ENCODE assay signal across 20 cellular contexts in genomic region chr1:8883510-8883909, GRCh38. TPM values are rescaled to one million over a fixed set of nuclear protein-coding genes. Genes with fewer than 3 reads are reported as not detected.
DNase-seq lines count a peak whose midpoint lies in the region; ATAC-seq, FAIRE-seq and TF ChIP-seq lines count a peak whose summit lies in the region.
"Had no signal": no experiment of that assay in that cellular context is flagged by ENCODE, and none has a peak within 500 bp of the region (broad histone marks: within the 10 kb centered on the region; RNA-seq: fewer than 3 reads in every experiment).

No MANE protein-coding gene starts in this region.

- H3K36me3 Mint-ChIP-seq in astrocyte (ENCODE audit: low read depth, unreplicated experiment), result no peaks in the 10 kb centered on the region
- H3K36me3 Mint-ChIP-seq: CD14-positive monocyte had no signal

- TF ChIP-seq CTCF in A549 (IDR thresholded peaks at IDR 0.05) (no peak), astrocyte (IDR thresholded peaks at IDR 0.05; ENCODE audit: insufficient read depth, low read depth, low read length) (no peak)

- H3K27me3 Mint-ChIP-seq in astrocyte (ENCODE audit: low read depth, unreplicated experiment), result peaks cover 4% of the 10 kb centered on the region

- no peak for TF ChIP-seq POLR2A in A549 (IDR thresholded peaks at IDR 0.05; ENCODE audit: low read length)

- H3K36me3 ChIP-seq in astrocyte (ENCODE audit: insufficient read depth, low read length) (no peaks in the 10 kb centered on the region), mesodermal cell (ENCODE audit: control insufficient read depth, insufficient read depth, low read length) (no peaks in the 10 kb centered on the region)
- H3K36me3 ChIP-seq: SJCRH30 had no signal

- peak in 1 of 2 experiments; percentile 65; a peak in 2 of 5 replicates for TF ChIP-seq EP300 in A549 (IDR thresholded peaks at IDR 0.05)

- H3K4me2 ChIP-seq in A549 (peak overlapping the region; percentile 57), astrocyte (ENCODE audit: low read length) (no peak overlapping the region)

- 0% methylated on average over 3 of the region's 3 CpGs for WGBS in A549 (ENCODE audit: missing lambda C conversion rate)
- 0 to 38% methylated on average over 1 of the region's 3 CpGs for WGBS in mesodermal cell (ENCODE audit: insufficient coverage in 2 of 2), 2 experiments

- FAIRE-seq in A549 (lab: Jason Lieb, UNC), result no peak
- FAIRE-seq in astrocyte (lab: Jason Lieb, UNC), result no peak
- FAIRE-seq: H54, HTR-8/SVneo had no signal

- H3K27ac ChIP-seq in A549, result peak overlapping the region; percentile 99
- H3K27ac ChIP-seq in astrocyte (ENCODE audit: low read depth, low read length), result no peak overlapping the region
- peak overlapping the region; percentile 8 for H3K27ac ChIP-seq in mesodermal cell (ENCODE audit: low read depth, low read length, severe bottlenecking)
- no peak overlapping the region for H3K27ac ChIP-seq in substantia nigra (ENCODE audit: low read depth, low read length, poor library complexity, severe bottlenecking)
- H3K27ac ChIP-seq: SJCRH30 had no signal

- H3K4me1 ChIP-seq in A549 (peaks cover 60% of the 10 kb centered on the region), astrocyte (ENCODE audit: insufficient read depth, low read length) (peaks cover 21% of the 10 kb centered on the region), mesodermal cell (ENCODE audit: control insufficient read depth, insufficient read depth, low read length, poor library complexity, severe bottlenecking) (peaks cover 23% of the 10 kb centered on the region)

- H3K27ac Mint-ChIP-seq in astrocyte (ENCODE audit: unreplicated experiment), result peak overlapping the region; percentile 8

- H3K4me3 ChIP-seq in A549, result no peak overlapping the region
- no peak overlapping the region for H3K4me3 ChIP-seq in astrocyte (ENCODE audit: insufficient read depth, low read depth, low read length)
- no peak overlapping the region for H3K4me3 ChIP-seq in mesodermal cell (ENCODE audit: extremely low read depth, insufficient read depth, low read length, poor library complexity, severe bottlenecking)
- H3K4me3 ChIP-seq: SJCRH30 had no signal

- no peak for ATAC-seq in A549

- no peak overlapping the region for H3K9ac ChIP-seq in astrocyte (ENCODE audit: low read length)

- H3K9me3 ChIP-seq in A549, result no peaks in the 10 kb centered on the region
- no peaks in the 10 kb centered on the region for H3K9me3 ChIP-seq in astrocyte (ENCODE audit: insufficient read depth, low read depth, low read length)
- H3K9me3 ChIP-seq in mesodermal cell (ENCODE audit: control insufficient read depth, low read length), result no peaks in the 10 kb centered on the region
- H3K9me3 ChIP-seq: SJCRH30 had no signal

- peaks cover 27% of the 10 kb centered on the region for H3K4me1 Mint-ChIP-seq in astrocyte (ENCODE audit: low read depth, unreplicated experiment)

- peaks cover 3% of the 10 kb centered on the region for H3K79me2 ChIP-seq in astrocyte (ENCODE audit: insufficient read depth, low read length)

- H3K9me3 Mint-ChIP-seq in astrocyte (ENCODE audit: unreplicated experiment), result no peaks in the 10 kb centered on the region
- H3K9me3 Mint-ChIP-seq: CD14-positive monocyte had no signal

- CTCF ChIA-PET in A549 (lab: Yijun Ruan, JAX), result interaction anchor here (0.8 to 1.1 kb wide), 2 partner anchors 35 to 68 kb away, joined by 3 to 4 read pairs; no protein-coding TSS in a partner anchor

- no peak overlapping the region for H2AFZ ChIP-seq in astrocyte (ENCODE audit: low read depth, low read length)

- DNase-seq in A549 (ENCODE audit: low read depth in 1 of 2, low spot score in 1 of 2) (peak in 1 of 2 experiments; percentile 58), ELF-1 (ENCODE audit: low read depth, low spot score) (peak; percentile 72), astrocyte (ENCODE audit: low read depth) (no peak), iPS-NIHi11 (ENCODE audit: low spot score) (no peak), substantia nigra (lab: John Stamatoyannopoulos, UW) (no peak), NCI-H187 treated with DMSO at 0.1 percent for 48 hours (lab: John Stamatoyannopoulos, UW) (no peak), SW480 (ENCODE audit: low spot score) (no peak)
- DNase-seq: ACHN, DMS79, MM.1S, NCI-H1092 treated with DMSO at 0.1 percent for 48 hours, NCI-H1694, NCI-H510A treated with DMSO at 0.1 percent for 48 hours, NCI-H774, RPMI8226, SJCRH30 had no signal

- POLR2A ChIA-PET in A549 (lab: Yijun Ruan, JAX), result no interaction called here

- no peak overlapping the region for H3K4me3 Mint-ChIP-seq in astrocyte (ENCODE audit: unreplicated experiment)
- H3K4me3 Mint-ChIP-seq: CD14-positive monocyte had no signal

- no peaks in the 10 kb centered on the region for H4K20me1 ChIP-seq in astrocyte (ENCODE audit: insufficient read depth, low read length)

- no peaks in the 10 kb centered on the region for H3K27me3 ChIP-seq in astrocyte (ENCODE audit: insufficient read depth, low read length)
- H3K27me3 ChIP-seq: SJCRH30 had no signal

- no peak for TF ChIP-seq RAD21 in A549 (conservative IDR thresholded peaks at IDR 0.05 in 1 of 2, IDR thresholded peaks at IDR 0.05 in 1 of 2)

TF ChIP-seq in A549, 52 proteins besides CTCF, POLR2A, EP300 and RAD21:
- peak in 1 of 2 experiments; percentile 53; a peak in 1 of 4 replicates for TF ChIP-seq CEBPB (IDR thresholded peaks at IDR 0.05)
- no peak for TF ChIP-seq ZFP36 (IDR thresholded peaks at IDR 0.05; ENCODE audit: borderline replicate concordance, partially characterized antibody)

RNA-seq across cellular contexts. Expression of gene ENO1, which starts 5.0 kb away (rescaled TPM):
- polyA plus RNA-seq in A549 (2011; rRNA removed), result 1,899 and 1,948 TPM in 2 replicates
- polyA plus RNA-seq in A549 (2012; cell fraction: cytosol; rRNA removed), result 2,304 and 2,482 TPM in 2 replicates
- 3,157 and 3,429 TPM in 2 replicates for polyA plus RNA-seq in A549 (2012; cell fraction: nucleus; rRNA removed)
- 2,937 to 2,981 TPM (median 2,952 TPM) in 3 replicates for polyA plus RNA-seq in A549 (2017; fragmentation: RNase III; extraction: RNeasy Plus Mini Kit Qiagen cat#74134 plus additional on column Dnase treatment)
- polyA minus RNA-seq in A549 (2011; rRNA and poly(A)+ RNA removed), result 2,309 and 2,515 TPM in 2 replicates
- total RNA-seq in astrocyte, result 1,663 and 1,692 TPM in 2 replicates
- polyA plus RNA-seq in mesodermal cell (2013, experiment 1 of 2), result 1,433 TPM
- 1,329 TPM for polyA plus RNA-seq in mesodermal cell (2013, experiment 2 of 2)

Comparison
In these comparisons a context has a peak if more than half of its experiments do, and no peak if none do; other contexts are left out.
1. H3K27ac ChIP-seq: peak in A549 (2 of 2) and mesodermal cell (single experiment); none in astrocyte (single experiment) and substantia nigra (single experiment).